In genomic region chr1:53303651-53304515, GRCh38 we compare ENCODE assay signal across 15 cellular contexts. TPM values are rescaled to one million over a fixed set of nuclear protein-coding genes. Genes with fewer than 3 reads are reported as not detected.
A peak's percentile ranks its signal among the peaks of the same experiment; 100 is the strongest.
DNase-seq lines count a peak whose midpoint lies in the region; ATAC-seq and TF ChIP-seq lines count a peak whose summit lies in the region.
"Had no signal": no experiment of that assay in that cellular context is flagged by ENCODE, and none has a peak within 500 bp of the region (broad histone marks: within the 10 kb centered on the region; RNA-seq: fewer than 3 reads in every experiment).

No MANE protein-coding gene starts in this region.

- no peaks in the 10 kb centered on the region for H3K27me3 ChIP-seq in HUES64 (ENCODE audit: insufficient read depth, low read length)
- no peaks in the 10 kb centered on the region for H3K27me3 ChIP-seq in ascending aorta
- no peaks in the 10 kb centered on the region for H3K27me3 ChIP-seq in left lung
- H3K27me3 ChIP-seq: gastroesophageal sphincter, uterus had no signal

- TF ChIP-seq CTCF in ascending aorta (IDR thresholded peaks at IDR 0.05) (no peak), left lung (IDR thresholded peaks at IDR 0.05) (no peak)

- H3K4me1 Mint-ChIP-seq in activated T-helper 1 cell treated with anti-CD3 and anti-CD28 coated beads, Interleukin-12 subunit alpha, Interleukin-12 subunit beta, Interleukin-2, Interleukin-4 antibody, amounts not matched to agents 30 ng/mL and 10 ng/mL and 1 ng/mL, durations not matched to agents 14 hours and 24 hours and 36 hours (ENCODE audit: low read depth) = peaks cover 24% of the 10 kb centered on the region

- peaks cover 6% of the 10 kb centered on the region for H3K36me3 Mint-ChIP-seq in activated T-helper 1 cell treated with anti-CD3 and anti-CD28 coated beads, Interleukin-12 subunit alpha, Interleukin-12 subunit beta, Interleukin-2, Interleukin-4 antibody, amounts not matched to agents 30 ng/mL and 10 ng/mL and 1 ng/mL, durations not matched to agents 14 hours and 24 hours and 36 hours (ENCODE audit: low read depth)
- H3K36me3 Mint-ChIP-seq: activated CD8-positive, alpha-beta memory T cell treated with anti-CD3 and anti-CD28 coated beads, Interleukin-2, amount 10 ng/mL, durations not matched to agents 7 days and 5 days had no signal

- no peaks in the 10 kb centered on the region for H3K9me3 Mint-ChIP-seq in activated T-helper 1 cell treated with anti-CD3 and anti-CD28 coated beads, Interleukin-12 subunit alpha, Interleukin-12 subunit beta, Interleukin-2, Interleukin-4 antibody, amounts not matched to agents 30 ng/mL and 10 ng/mL and 1 ng/mL, durations not matched to agents 14 hours and 24 hours and 36 hours
- H3K9me3 Mint-ChIP-seq: activated naive CD4-positive, alpha-beta T cell treated with anti-CD3 and anti-CD28 coated beads, Interleukin-2, amount 10 ng/mL, durations not matched to agents 7 days and 5 days; stimulated activated memory B cell treated with anti-CD40 and anti-IgM and Interleukin-4, amounts not matched to agents 10 μg/mL and 1 μg/mL and 100 μg/mL, for 72 hours had no signal

- H3K9ac ChIP-seq in HUES64 (ENCODE audit: low read depth, low read length) = peak overlapping the region; percentile 42; the same call in 1 of the 2 replicates

- H3K4me1 ChIP-seq in HUES64 (ENCODE audit: insufficient read depth, low read length) (peaks cover 4% of the 10 kb centered on the region), ascending aorta (peaks cover 7 to 33% of the 10 kb centered on the region in 2 donors), left lung (peaks cover 0 to 3% of the 10 kb centered on the region in 2 donors)
- H3K4me1 ChIP-seq: gastroesophageal sphincter, uterus had no signal

- no peaks in the 10 kb centered on the region for H3K9me3 ChIP-seq in HUES64 (ENCODE audit: insufficient read depth, low read depth, low read length)
- H3K9me3 ChIP-seq in ascending aorta = no peaks in the 10 kb centered on the region
- H3K9me3 ChIP-seq in left lung = no peaks in the 10 kb centered on the region
- H3K9me3 ChIP-seq: gastroesophageal sphincter, uterus had no signal

- H3K27me3 Mint-ChIP-seq in activated T-helper 1 cell treated with anti-CD3 and anti-CD28 coated beads, Interleukin-12 subunit alpha, Interleukin-12 subunit beta, Interleukin-2, Interleukin-4 antibody, amounts not matched to agents 30 ng/mL and 10 ng/mL and 1 ng/mL, durations not matched to agents 14 hours and 24 hours and 36 hours (ENCODE audit: insufficient read depth) = no peaks in the 10 kb centered on the region
- H3K27me3 Mint-ChIP-seq: activated CD8-positive, alpha-beta memory T cell treated with anti-CD3 and anti-CD28 coated beads, Interleukin-2, amount 10 ng/mL, durations not matched to agents 7 days and 5 days; activated naive CD4-positive, alpha-beta T cell treated with anti-CD3 and anti-CD28 coated beads, Interleukin-2, amount 10 ng/mL, durations not matched to agents 7 days and 5 days; stimulated activated memory B cell treated with anti-CD40 and anti-IgM and Interleukin-4, amounts not matched to agents 10 μg/mL and 1 μg/mL and 100 μg/mL, for 72 hours had no signal

- no peak overlapping the region for H3K4me3 Mint-ChIP-seq in activated T-helper 1 cell treated with anti-CD3 and anti-CD28 coated beads, Interleukin-12 subunit alpha, Interleukin-12 subunit beta, Interleukin-2, Interleukin-4 antibody, amounts not matched to agents 30 ng/mL and 10 ng/mL and 1 ng/mL, durations not matched to agents 14 hours and 24 hours and 36 hours
- H3K4me3 Mint-ChIP-seq: activated CD8-positive, alpha-beta memory T cell treated with anti-CD3 and anti-CD28 coated beads, Interleukin-2, amount 10 ng/mL, durations not matched to agents 7 days and 5 days; activated naive CD4-positive, alpha-beta T cell treated with anti-CD3 and anti-CD28 coated beads, Interleukin-2, amount 10 ng/mL, durations not matched to agents 7 days and 5 days; stimulated activated memory B cell treated with anti-CD40 and anti-IgM and Interleukin-4, amounts not matched to agents 10 μg/mL and 1 μg/mL and 100 μg/mL, for 72 hours had no signal

- H3K36me3 ChIP-seq in HUES64 (ENCODE audit: insufficient read depth, low read length) (peaks cover 14% of the 10 kb centered on the region; the same call in 1 of the 2 replicates), ascending aorta (no peaks in the 10 kb centered on the region), left lung (no peaks in the 10 kb centered on the region)
- H3K36me3 ChIP-seq: gastroesophageal sphincter, uterus had no signal

- 0 out of 2 replicates have a peak overlapping the region, but pooled peaks have one; percentile 17 for H3K27ac ChIP-seq in HUES64 (ENCODE audit: low read depth, low read length)
- H3K27ac ChIP-seq in ascending aorta = peak overlapping the region; percentile 56 to 65
- H3K27ac ChIP-seq in left lung = no peak overlapping the region
- H3K27ac ChIP-seq: gastroesophageal sphincter, uterus had no signal

- no peak overlapping the region for H3K27ac Mint-ChIP-seq in activated T-helper 1 cell treated with anti-CD3 and anti-CD28 coated beads, Interleukin-12 subunit alpha, Interleukin-12 subunit beta, Interleukin-2, Interleukin-4 antibody, amounts not matched to agents 30 ng/mL and 10 ng/mL and 1 ng/mL, durations not matched to agents 14 hours and 24 hours and 36 hours
- H3K27ac Mint-ChIP-seq: activated CD8-positive, alpha-beta memory T cell treated with anti-CD3 and anti-CD28 coated beads, Interleukin-2, amount 10 ng/mL, durations not matched to agents 7 days and 5 days; activated naive CD4-positive, alpha-beta T cell treated with anti-CD3 and anti-CD28 coated beads, Interleukin-2, amount 10 ng/mL, durations not matched to agents 7 days and 5 days; stimulated activated memory B cell treated with anti-CD40 and anti-IgM and Interleukin-4, amounts not matched to agents 10 μg/mL and 1 μg/mL and 100 μg/mL, for 72 hours had no signal

- intact Hi-C loops in ascending aorta (cut with DNase I) = no loop called here
- intact Hi-C loops in left lung (cut with DNase I) = no loop called here
- intact Hi-C loops in activated T-helper 1 cell treated with anti-CD3 and anti-CD28 coated beads, Interleukin-12 subunit alpha, Interleukin-12 subunit beta, Interleukin-2, Interleukin-4 antibody, amounts not matched to agents 30 ng/mL and 10 ng/mL and 1 ng/mL, durations not matched to agents 14 hours and 24 hours and 36 hours (cut with micrococcal nuclease) = no loop called here

- ATAC-seq in left lung (peak; percentile 17), HG03442 (IDR thresholded peaks at IDR 0.05; ENCODE audit: unreplicated experiment) (no peak), HG03460 (IDR thresholded peaks at IDR 0.05; ENCODE audit: unreplicated experiment) (no peak), HG03565 (IDR thresholded peaks at IDR 0.05; ENCODE audit: unreplicated experiment) (no peak)
- ATAC-seq: activated CD8-positive, alpha-beta memory T cell treated with anti-CD3 and anti-CD28 coated beads, Interleukin-2, amount 10 ng/mL, durations not matched to agents 7 days and 5 days; gastroesophageal sphincter; Panc1; stimulated activated memory B cell treated with anti-CD40 and anti-IgM and Interleukin-4, amounts not matched to agents 10 μg/mL and 1 μg/mL and 100 μg/mL, for 72 hours had no signal

- WGBS in HUES64 = 88% methylated on average over 14 of the region's 14 CpGs

- DNase-seq in DMS79 (lab: John Stamatoyannopoulos, UW) (peak; percentile 83), ascending aorta (ENCODE audit: low spot score in 2 of 2) (no peak), left lung (no peak)
- no peak for DNase-seq in activated T-helper 1 cell treated with anti-CD3 and anti-CD28 coated beads, Interleukin-12 subunit alpha, Interleukin-12 subunit beta, Interleukin-2, Interleukin-4 antibody, amounts not matched to agents 30 ng/mL and 10 ng/mL and 1 ng/mL, durations not matched to agents 14 hours and 24 hours and 36 hours (ENCODE audit: low spot score)
- DNase-seq: activated CD8-positive, alpha-beta memory T cell treated with anti-CD3 and anti-CD28 coated beads, Interleukin-2, amount 10 ng/mL, durations not matched to agents 7 days and 5 days; activated naive CD4-positive, alpha-beta T cell treated with anti-CD3 and anti-CD28 coated beads, Interleukin-2, amount 10 ng/mL, durations not matched to agents 7 days and 5 days; SW 1271; uterus had no signal

- H3K4me3 ChIP-seq in HUES64 (ENCODE audit: low read length) = no peak overlapping the region
- H3K4me3 ChIP-seq in ascending aorta = peak overlapping the region in 1 of 2 donors; percentile 35
- H3K4me3 ChIP-seq in left lung = no peak overlapping the region
- H3K4me3 ChIP-seq: gastroesophageal sphincter, uterus had no signal

RNA-seq across cellular contexts. Expression of gene LRP8, which starts 24.0 kb away (rescaled TPM):
- polyA plus RNA-seq in HUES64 (2013, experiment 1 of 2) = 28.5 TPM
- 38.9 TPM for polyA plus RNA-seq in HUES64 (2013, experiment 2 of 2)
- total RNA-seq in ascending aorta (10.0 TPM), left lung (10 to 100 TPM in 1 of 2 donors, 1 to 10 TPM in 1; 7.6 to 36.6 TPM)
- 78.8 and 87.4 TPM in 2 replicates for total RNA-seq in activated T-helper 1 cell treated with anti-CD3 and anti-CD28 coated beads, Interleukin-12 subunit alpha, Interleukin-12 subunit beta, Interleukin-2, Interleukin-4 antibody, amounts not matched to agents 30 ng/mL and 10 ng/mL and 1 ng/mL, durations not matched to agents 14 hours and 24 hours and 36 hours

Comparison
In these comparisons a context has a peak if more than half of its experiments do, and no peak if none do; other contexts are left out.
1. H3K27ac ChIP-seq: peak in HUES64 (single experiment) and ascending aorta (2 of 2); none in left lung (0 of 2).